Comparison of ENCODE assay signal across 21 cellular contexts in genomic region chr5:41637424-41637823, GRCh38.
DNase-seq lines count a peak whose midpoint lies in the region; ATAC-seq and TF ChIP-seq lines count a peak whose summit lies in the region.
"Had no signal": no experiment of that assay in that cellular context is flagged by ENCODE, and none has a peak within 500 bp of the region (broad histone marks: within the 10 kb centered on the region; RNA-seq: fewer than 3 reads in every experiment).

No MANE protein-coding gene starts in this region.

- DNase-seq in A172 (ENCODE audit: low spot score) (peak; percentile 13), GM23338 (ENCODE audit: low spot score) (peak; percentile 36), SK-N-MC (ENCODE audit: low read depth, low spot score) (no peak), islet precursor cell (peak; percentile 87), nucleus accumbens (lab: John Stamatoyannopoulos, UW) (no peak), left lobe of liver (ENCODE audit: low spot score) (no peak), SHP77 (lab: John Stamatoyannopoulos, UW) (no peak), occipital lobe (lab: John Stamatoyannopoulos, UW) (no peak)
- DNase-seq: activated CD4-positive, alpha-beta memory T cell treated with anti-CD3 and anti-CD28 coated beads for 36 hours; activated naive CD8-positive, alpha-beta T cell treated with anti-CD3 and anti-CD28 coated beads, Interleukin-2, amount 50 U/mL, for 24 hours; CD4-positive, alpha-beta T cell; head of caudate nucleus; NCI-H1436 treated with DMSO at 0.1 percent for 48 hours; NCI-H226; nephron progenitor cell; upper lobe of left lung; WERI-Rb-1 had no signal

- H2AFZ ChIP-seq in GM23338: peak overlapping the region; percentile 43; the same call in 1 of the 2 replicates

- no peaks in the 10 kb centered on the region for H3K9me3 ChIP-seq in SK-N-MC (ENCODE audit: low read depth, low read length)
- H3K9me3 ChIP-seq: upper lobe of left lung had no signal

- H4K20me1 ChIP-seq in GM23338 (replicated peaks; ENCODE audit: insufficient read depth): no peaks in the 10 kb centered on the region

- H3K9me3 Mint-ChIP-seq in GM23338: no peaks in the 10 kb centered on the region
- H3K9me3 Mint-ChIP-seq: activated CD4-positive, alpha-beta memory T cell treated with anti-CD3 and anti-CD28 coated beads for 36 hours; activated T-helper 1 cell treated with anti-CD3 and anti-CD28 coated beads, Interleukin-12 subunit alpha, Interleukin-12 subunit beta, Interleukin-2, Interleukin-4 antibody, amounts not matched to agents 30 ng/mL and 10 ng/mL and 1 ng/mL, durations not matched to agents 14 hours and 24 hours and 36 hours; nephron progenitor cell had no signal

- H3K27ac ChIP-seq in GM23338 (ENCODE audit: low read depth) (0 out of 2 replicates have a peak overlapping the region, but pooled peaks have one; percentile 28), SK-N-MC (peak overlapping the region; percentile 27)
- H3K27ac ChIP-seq: cardiac muscle cell, upper lobe of left lung, WERI-Rb-1 had no signal

- no peaks in the 10 kb centered on the region for H3K36me3 ChIP-seq in GM23338 (ENCODE audit: insufficient read depth)
- H3K36me3 ChIP-seq in SK-N-MC (ENCODE audit: insufficient read depth, low read length): no peaks in the 10 kb centered on the region
- H3K36me3 ChIP-seq: cardiac muscle cell, upper lobe of left lung, WERI-Rb-1 had no signal

- no peak overlapping the region for H3K9ac ChIP-seq in SK-N-MC (ENCODE audit: insufficient read length)

- peaks cover 22% of the 10 kb centered on the region for H3K4me1 Mint-ChIP-seq in GM23338
- H3K4me1 Mint-ChIP-seq: activated naive CD8-positive, alpha-beta T cell treated with anti-CD3 and anti-CD28 coated beads, Interleukin-2, amount 50 U/mL, for 24 hours; memory B cell had no signal

- TF ChIP-seq CTCF in GM23338 (conservative IDR thresholded peaks at IDR 0.05; ENCODE audit: low read depth in 2 of 2): no peak

- H3K36me3 Mint-ChIP-seq in GM23338 (ENCODE audit: low read depth): no peaks in the 10 kb centered on the region
- H3K36me3 Mint-ChIP-seq: activated CD4-positive, alpha-beta memory T cell treated with anti-CD3 and anti-CD28 coated beads for 36 hours; memory B cell had no signal

- H3K27me3 ChIP-seq in GM23338 (ENCODE audit: insufficient read depth): no peaks in the 10 kb centered on the region
- H3K27me3 ChIP-seq: cardiac muscle cell, upper lobe of left lung had no signal

- 0 out of 2 replicates have a peak overlapping the region, but pooled peaks have one; percentile 32 for H3K27ac Mint-ChIP-seq in GM23338
- H3K27ac Mint-ChIP-seq: activated CD4-positive, alpha-beta memory T cell treated with anti-CD3 and anti-CD28 coated beads for 36 hours; activated naive CD8-positive, alpha-beta T cell treated with anti-CD3 and anti-CD28 coated beads, Interleukin-2, amount 50 U/mL, for 24 hours; activated T-helper 1 cell treated with anti-CD3 and anti-CD28 coated beads, Interleukin-12 subunit alpha, Interleukin-12 subunit beta, Interleukin-2, Interleukin-4 antibody, amounts not matched to agents 30 ng/mL and 10 ng/mL and 1 ng/mL, durations not matched to agents 14 hours and 24 hours and 36 hours; CD4-positive, alpha-beta T cell; memory B cell; stimulated activated naive CD8-positive, alpha-beta T cell treated with anti-CD3 and anti-CD28 coated beads, Interleukin-15, Interleukin-2, amounts not matched to agents 100 ng/mL and 50 ng/mL, for 24 hours had no signal

- no peaks in the 10 kb centered on the region for H3F3A ChIP-seq in GM23338 (replicated peaks; ENCODE audit: low read depth)

- H3K79me2 ChIP-seq in GM23338 (replicated peaks; ENCODE audit: insufficient read depth): no peaks in the 10 kb centered on the region

- H3K4me3 ChIP-seq in GM23338: no peak overlapping the region
- no peak overlapping the region for H3K4me3 ChIP-seq in SK-N-MC
- H3K4me3 ChIP-seq: cardiac muscle cell, upper lobe of left lung had no signal

- peak; percentile 93 for ATAC-seq in GM23338
- no peak for ATAC-seq in left lobe of liver
- ATAC-seq: activated naive CD8-positive, alpha-beta T cell treated with anti-CD3 and anti-CD28 coated beads, Interleukin-2, amount 50 U/mL, for 24 hours had no signal

- H3K27me3 Mint-ChIP-seq in GM23338 (ENCODE audit: insufficient read depth, low read depth, poor library complexity): peaks cover 2% of the 10 kb centered on the region
- H3K27me3 Mint-ChIP-seq: activated naive CD8-positive, alpha-beta T cell treated with anti-CD3 and anti-CD28 coated beads, Interleukin-2, amount 50 U/mL, for 24 hours had no signal

- peaks cover 9% of the 10 kb centered on the region; the same call in 1 of the 2 replicates for H3K4me1 ChIP-seq in GM23338 (ENCODE audit: insufficient read depth)
- H3K4me1 ChIP-seq: upper lobe of left lung had no signal

- no peak overlapping the region for H3K4me2 ChIP-seq in GM23338

- H3K4me3 Mint-ChIP-seq in GM23338: no peak overlapping the region
- H3K4me3 Mint-ChIP-seq: activated CD4-positive, alpha-beta memory T cell treated with anti-CD3 and anti-CD28 coated beads for 36 hours; activated naive CD8-positive, alpha-beta T cell treated with anti-CD3 and anti-CD28 coated beads, Interleukin-2, amount 50 U/mL, for 24 hours; activated T-helper 1 cell treated with anti-CD3 and anti-CD28 coated beads, Interleukin-12 subunit alpha, Interleukin-12 subunit beta, Interleukin-2, Interleukin-4 antibody, amounts not matched to agents 30 ng/mL and 10 ng/mL and 1 ng/mL, durations not matched to agents 14 hours and 24 hours and 36 hours; CD4-positive, alpha-beta T cell; memory B cell; nephron progenitor cell; stimulated activated naive CD8-positive, alpha-beta T cell treated with anti-CD3 and anti-CD28 coated beads, Interleukin-15, Interleukin-2, amounts not matched to agents 100 ng/mL and 50 ng/mL, for 24 hours had no signal

- no peaks in the 10 kb centered on the region for H3K9me2 ChIP-seq in GM23338 (ENCODE audit: insufficient read depth)

TF ChIP-seq in GM23338, 12 proteins besides CTCF, POLR2A, EP300 and RAD21:
- TF ChIP-seq CREB1 (CRISPR knock-in tag; IDR thresholded peaks at IDR 0.05; ENCODE audit: low read depth): no peak
- TF ChIP-seq STAT1 (IDR thresholded peaks at IDR 0.05; ENCODE audit: unreplicated experiment): no peak
- TF ChIP-seq ZNF331 (CRISPR knock-in tag; IDR thresholded peaks at IDR 0.05; ENCODE audit: low read depth): no peak
- TF ChIP-seq, protein P1, sequence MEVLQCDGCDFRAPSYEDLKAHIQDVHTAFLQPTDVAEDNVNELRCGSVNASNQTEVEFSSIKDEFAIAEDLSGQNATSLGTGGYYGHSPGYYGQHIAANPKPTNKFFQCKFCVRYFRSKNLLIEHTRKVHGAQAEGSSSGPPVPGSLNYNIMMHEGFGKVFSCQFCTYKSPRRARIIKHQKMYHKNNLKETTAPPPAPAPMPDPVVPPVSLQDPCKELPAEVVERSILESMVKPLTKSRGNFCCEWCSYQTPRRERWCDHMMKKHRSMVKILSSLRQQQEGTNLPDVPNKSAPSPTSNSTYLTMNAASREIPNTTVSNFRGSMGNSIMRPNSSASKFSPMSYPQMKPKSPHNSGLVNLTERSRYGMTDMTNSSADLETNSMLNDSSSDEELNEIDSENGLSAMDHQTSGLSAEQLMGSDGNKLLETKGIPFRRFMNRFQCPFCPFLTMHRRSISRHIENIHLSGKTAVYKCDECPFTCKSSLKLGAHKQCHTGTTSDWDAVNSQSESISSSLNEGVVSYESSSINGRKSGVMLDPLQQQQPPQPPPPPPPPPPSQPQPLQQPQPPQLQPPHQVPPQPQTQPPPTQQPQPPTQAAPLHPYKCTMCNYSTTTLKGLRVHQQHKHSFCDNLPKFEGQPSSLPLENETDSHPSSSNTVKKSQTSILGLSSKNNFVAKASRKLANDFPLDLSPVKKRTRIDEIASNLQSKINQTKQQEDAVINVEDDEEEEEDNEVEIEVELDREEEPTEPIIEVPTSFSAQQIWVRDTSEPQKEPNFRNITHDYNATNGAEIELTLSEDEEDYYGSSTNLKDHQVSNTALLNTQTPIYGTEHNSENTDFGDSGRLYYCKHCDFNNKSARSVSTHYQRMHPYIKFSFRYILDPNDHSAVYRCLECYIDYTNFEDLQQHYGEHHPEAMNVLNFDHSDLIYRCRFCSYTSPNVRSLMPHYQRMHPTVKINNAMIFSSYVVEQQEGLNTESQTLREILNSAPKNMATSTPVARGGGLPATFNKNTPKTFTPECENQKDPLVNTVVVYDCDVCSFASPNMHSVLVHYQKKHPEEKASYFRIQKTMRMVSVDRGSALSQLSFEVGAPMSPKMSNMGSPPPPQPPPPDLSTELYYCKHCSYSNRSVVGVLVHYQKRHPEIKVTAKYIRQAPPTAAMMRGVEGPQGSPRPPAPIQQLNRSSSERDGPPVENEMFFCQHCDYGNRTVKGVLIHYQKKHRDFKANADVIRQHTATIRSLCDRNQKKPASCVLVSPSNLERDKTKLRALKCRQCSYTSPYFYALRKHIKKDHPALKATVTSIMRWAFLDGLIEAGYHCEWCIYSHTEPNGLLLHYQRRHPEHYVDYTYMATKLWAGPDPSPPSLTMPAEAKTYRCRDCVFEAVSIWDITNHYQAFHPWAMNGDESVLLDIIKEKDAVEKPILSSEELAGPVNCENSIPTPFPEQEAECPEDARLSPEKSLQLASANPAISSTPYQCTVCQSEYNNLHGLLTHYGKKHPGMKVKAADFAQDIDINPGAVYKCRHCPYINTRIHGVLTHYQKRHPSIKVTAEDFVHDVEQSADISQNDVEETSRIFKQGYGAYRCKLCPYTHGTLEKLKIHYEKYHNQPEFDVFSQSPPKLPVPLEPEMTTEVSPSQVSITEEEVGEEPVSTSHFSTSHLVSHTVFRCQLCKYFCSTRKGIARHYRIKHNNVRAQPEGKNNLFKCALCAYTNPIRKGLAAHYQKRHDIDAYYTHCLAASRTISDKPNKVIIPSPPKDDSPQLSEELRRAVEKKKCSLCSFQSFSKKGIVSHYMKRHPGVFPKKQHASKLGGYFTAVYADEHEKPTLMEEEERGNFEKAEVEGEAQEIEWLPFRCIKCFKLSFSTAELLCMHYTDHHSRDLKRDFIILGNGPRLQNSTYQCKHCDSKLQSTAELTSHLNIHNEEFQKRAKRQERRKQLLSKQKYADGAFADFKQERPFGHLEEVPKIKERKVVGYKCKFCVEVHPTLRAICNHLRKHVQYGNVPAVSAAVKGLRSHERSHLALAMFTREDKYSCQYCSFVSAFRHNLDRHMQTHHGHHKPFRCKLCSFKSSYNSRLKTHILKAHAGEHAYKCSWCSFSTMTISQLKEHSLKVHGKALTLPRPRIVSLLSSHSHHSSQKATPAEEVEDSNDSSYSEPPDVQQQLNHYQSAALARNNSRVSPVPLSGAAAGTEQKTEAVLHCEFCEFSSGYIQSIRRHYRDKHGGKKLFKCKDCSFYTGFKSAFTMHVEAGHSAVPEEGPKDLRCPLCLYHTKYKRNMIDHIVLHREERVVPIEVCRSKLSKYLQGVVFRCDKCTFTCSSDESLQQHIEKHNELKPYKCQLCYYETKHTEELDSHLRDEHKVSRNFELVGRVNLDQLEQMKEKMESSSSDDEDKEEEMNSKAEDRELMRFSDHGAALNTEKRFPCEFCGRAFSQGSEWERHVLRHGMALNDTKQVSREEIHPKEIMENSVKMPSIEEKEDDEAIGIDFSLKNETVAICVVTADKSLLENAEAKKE (CRISPR knock-in tag; IDR thresholded peaks at IDR 0.05): no peak
- no peak for TF ChIP-seq POLR2AphosphoS5 (IDR thresholded peaks at IDR 0.05; ENCODE audit: low read depth)
- no peak for TF ChIP-seq ZNF114 (CRISPR knock-in tag; IDR thresholded peaks at IDR 0.05)

Comparison
In these comparisons a context has a peak if more than half of its experiments do, and no peak if none do; other contexts are left out.
1. DNase-seq: peak in A172 (single experiment), GM23338 (single experiment) and islet precursor cell (single experiment); none in SK-N-MC (single experiment), nucleus accumbens (0 of 56), left lobe of liver (single experiment), SHP77 (0 of 2) and occipital lobe (single experiment).